In the genomic region with DNA sequence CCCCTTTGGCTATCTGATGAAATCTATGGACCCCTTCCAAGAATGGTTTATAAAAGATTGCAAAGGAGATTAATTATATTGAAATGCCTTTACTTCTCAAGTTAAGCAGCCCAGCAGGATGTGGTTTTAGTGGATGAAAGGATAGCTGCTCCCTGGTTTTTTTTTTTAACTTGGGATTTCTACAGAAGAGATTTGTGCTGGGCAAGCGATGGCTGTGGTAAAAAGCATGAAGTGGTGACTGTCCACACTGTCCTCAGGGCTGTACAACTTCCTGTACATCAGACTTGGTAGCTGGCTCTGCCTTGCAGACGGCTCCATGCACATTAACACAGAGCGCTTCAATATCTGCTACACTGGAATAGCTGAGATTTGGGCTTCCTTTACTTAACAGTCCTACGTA, we compare ENCODE assay signal across 30 cellular contexts.
DNase-seq lines count a peak whose midpoint lies in the region; ATAC-seq, FAIRE-seq and TF ChIP-seq lines count a peak whose summit lies in the region.
"Had no signal": no experiment of that assay in that cellular context is flagged by ENCODE, and none has a peak within 500 bp of the region (broad histone marks: within the 10 kb centered on the region; RNA-seq: fewer than 3 reads in every experiment).

No MANE protein-coding gene starts in this region.

- no peak for FAIRE-seq in astrocyte (lab: Jason Lieb, UNC)
- FAIRE-seq: bronchial epithelial cell, small intestine had no signal

- peaks cover 25% of the 10 kb centered on the region for H3K4me1 Mint-ChIP-seq in astrocyte (ENCODE audit: low read depth, unreplicated experiment)
- H3K4me1 Mint-ChIP-seq: activated naive CD4-positive, alpha-beta T cell treated with anti-CD3 and anti-CD28 coated beads, Interleukin-2, amount 10 ng/mL, durations not matched to agents 7 days and 5 days had no signal

- H4K20me1 ChIP-seq in astrocyte (ENCODE audit: insufficient read depth, low read length) = no peaks in the 10 kb centered on the region
- H4K20me1 ChIP-seq in smooth muscle cell (ENCODE audit: low read depth) = no peaks in the 10 kb centered on the region
- H4K20me1 ChIP-seq: BLaER1 had no signal

- 83% methylated on average over 3 of the region's 4 CpGs for WGBS in mesenchymal stem cell
- WGBS in smooth muscle cell (ENCODE audit: low lambda C conversion rate) = 20% methylated on average over 4 of the region's 4 CpGs

- H3K9me3 ChIP-seq in astrocyte (ENCODE audit: insufficient read depth, low read depth, low read length) = no peaks in the 10 kb centered on the region
- no peaks in the 10 kb centered on the region for H3K9me3 ChIP-seq in mesenchymal stem cell (ENCODE audit: control insufficient read depth, low read length)
- no peaks in the 10 kb centered on the region for H3K9me3 ChIP-seq in smooth muscle cell (replicated peaks; ENCODE audit: low read depth)
- H3K9me3 ChIP-seq: adrenal gland, BLaER1, vagina had no signal

- DNase-seq in Daoy (ENCODE audit: low read depth) (peak; percentile 24), astrocyte (ENCODE audit: low read depth) (peak; percentile 81), mesenchymal stem cell (peak; percentile 5), smooth muscle cell (lab: John Stamatoyannopoulos, UW; ENCODE audit: unreplicated experiment) (no peak), NCI-H345 (lab: John Stamatoyannopoulos, UW) (no peak), NOMO-1 treated with dmso at 0.1 percent for 144 hours (lab: John Stamatoyannopoulos, UW; ENCODE audit: unreplicated experiment) (no peak), activated gamma-delta T cell (lab: John Stamatoyannopoulos, UW) (no peak)
- DNase-seq in stimulated activated naive CD8-positive, alpha-beta T cell treated with anti-CD3 and anti-CD28 coated beads, Interleukin-15, Interleukin-2, amounts not matched to agents 100 U/mL and 50 U/mL, for 24 hours = no peak
- DNase-seq: ACHN; activated CD4-positive, alpha-beta T cell treated with anti-CD3 and anti-CD28 coated beads for 1 hour; activated CD8-positive, alpha-beta T cell treated with anti-CD3 and anti-CD28 coated beads, Interleukin-2, amount 10 ng/mL, durations not matched to agents 7 days and 5 days; activated naive CD4-positive, alpha-beta T cell treated with anti-CD3 and anti-CD28 coated beads, Interleukin-2, amount 10 ng/mL, durations not matched to agents 7 days and 5 days; adrenal gland; COR-L47; DMS53; left colon; NCI-H1092; NCI-H1694 treated with DMSO at 0.1 percent for 48 hours; NCI-H2171; NCI-H524 treated with DMSO at 0.1 percent for 48 hours; SHP77 treated with DMSO at 0.1 percent for 48 hours; stimulated activated naive CD4-positive, alpha-beta T cell had no signal

- H3K14ac ChIP-seq in mesenchymal stem cell (ENCODE audit: low read length in 2 of 2) = no peak overlapping the region

- H3K23ac ChIP-seq in mesenchymal stem cell (ENCODE audit: low read length in 2 of 2) = no peak overlapping the region

- H3K27ac ChIP-seq in astrocyte (ENCODE audit: low read depth, low read length) (no peak overlapping the region), mesenchymal stem cell (ENCODE audit: low read length, poor library complexity, severe bottlenecking) (no peak overlapping the region), smooth muscle cell (ENCODE audit: low read depth) (no peak overlapping the region)
- H3K27ac ChIP-seq: adrenal gland, BLaER1, hepatocyte, parathyroid adenoma, vagina had no signal

- no peak overlapping the region for H2BK120ac ChIP-seq in mesenchymal stem cell (ENCODE audit: low read depth, low read length)

- H3K27me3 ChIP-seq in astrocyte (ENCODE audit: insufficient read depth, low read length) (no peaks in the 10 kb centered on the region), mesenchymal stem cell (ENCODE audit: control insufficient read depth in 1 of 2, insufficient read depth in 1 of 2, low read length in 2 of 2) (no peaks in the 10 kb centered on the region), smooth muscle cell (ENCODE audit: low read depth) (no peaks in the 10 kb centered on the region)
- H3K27me3 ChIP-seq: adrenal gland, BLaER1, hepatocyte, vagina had no signal

- H2AFZ ChIP-seq in astrocyte (ENCODE audit: low read depth, low read length) (no peak overlapping the region), mesenchymal stem cell (ENCODE audit: low read depth, low read length) (no peak overlapping the region), smooth muscle cell (ENCODE audit: low read depth) (no peak overlapping the region)
- H2AFZ ChIP-seq: hepatocyte, parathyroid adenoma had no signal

- H2AK5ac ChIP-seq in mesenchymal stem cell (ENCODE audit: low read length, severe bottlenecking) = no peak overlapping the region

- no peak overlapping the region for H3K18ac ChIP-seq in mesenchymal stem cell (ENCODE audit: low read depth in 1 of 2, low read length in 2 of 2)

- no peak overlapping the region for H3K4me3 Mint-ChIP-seq in astrocyte (ENCODE audit: unreplicated experiment)
- H3K4me3 Mint-ChIP-seq: activated CD8-positive, alpha-beta T cell treated with anti-CD3 and anti-CD28 coated beads, Interleukin-2, amount 10 ng/mL, durations not matched to agents 7 days and 5 days; activated naive CD4-positive, alpha-beta T cell treated with anti-CD3 and anti-CD28 coated beads, Interleukin-2, amount 10 ng/mL, durations not matched to agents 7 days and 5 days; T-helper 2 cell treated with Interferon-gamma antibody and Interleukin-4, amounts not matched to agents 5 μg/mL and 100 μg/mL, for 36 hours had no signal

- H3K4me3 ChIP-seq in astrocyte (ENCODE audit: insufficient read depth, low read depth, low read length) = no peak overlapping the region
- H3K4me3 ChIP-seq in mesenchymal stem cell (ENCODE audit: insufficient read depth in 1 of 2, low read depth in 1 of 2, low read length in 2 of 2) = no peak overlapping the region
- no peak overlapping the region for H3K4me3 ChIP-seq in smooth muscle cell
- H3K4me3 ChIP-seq: adrenal gland, BLaER1, hepatocyte, vagina had no signal

- no peaks in the 10 kb centered on the region for H3K36me3 ChIP-seq in astrocyte (ENCODE audit: insufficient read depth, low read length)
- H3K36me3 ChIP-seq in mesenchymal stem cell (ENCODE audit: control insufficient read depth in 1 of 2, insufficient read depth in 2 of 2, low read depth in 1 of 2, low read length in 2 of 2) = no peaks in the 10 kb centered on the region
- no peaks in the 10 kb centered on the region for H3K36me3 ChIP-seq in smooth muscle cell (ENCODE audit: low read depth)
- H3K36me3 ChIP-seq: adrenal gland, BLaER1, vagina had no signal

- no peak overlapping the region for H2BK15ac ChIP-seq in mesenchymal stem cell (ENCODE audit: low read depth, poor library complexity, severe bottlenecking)

- H3K79me2 ChIP-seq in astrocyte (ENCODE audit: insufficient read depth, low read length) (no peaks in the 10 kb centered on the region), smooth muscle cell (ENCODE audit: low read depth) (no peaks in the 10 kb centered on the region)
- H3K79me2 ChIP-seq: hepatocyte, parathyroid adenoma had no signal

- H3K4me2 ChIP-seq in astrocyte (ENCODE audit: low read length) = peak overlapping the region; percentile 23
- H3K4me2 ChIP-seq in mesenchymal stem cell (ENCODE audit: low read length, poor library complexity, severe bottlenecking) = no peak overlapping the region
- peak overlapping the region; percentile 61 for H3K4me2 ChIP-seq in smooth muscle cell
- H3K4me2 ChIP-seq: BLaER1, hepatocyte had no signal

- H3K36me3 Mint-ChIP-seq in astrocyte (ENCODE audit: low read depth, unreplicated experiment) = no peaks in the 10 kb centered on the region
- H3K36me3 Mint-ChIP-seq: activated naive CD4-positive, alpha-beta T cell treated with anti-CD3 and anti-CD28 coated beads, Interleukin-2, amount 10 ng/mL, durations not matched to agents 7 days and 5 days had no signal

- TF ChIP-seq CTCF in astrocyte (IDR thresholded peaks at IDR 0.05; ENCODE audit: insufficient read depth, low read depth, low read length) (no peak), smooth muscle cell (IDR thresholded peaks at IDR 0.05; ENCODE audit: borderline replicate concordance, insufficient read depth, poor library complexity, severe bottlenecking) (no peak)

- H4K8ac ChIP-seq in mesenchymal stem cell (ENCODE audit: low read length) = no peak overlapping the region

- H3K4ac ChIP-seq in mesenchymal stem cell (ENCODE audit: low read depth in 1 of 2, low read length in 2 of 2) = no peak overlapping the region

- no peaks in the 10 kb centered on the region for H3K9me3 Mint-ChIP-seq in astrocyte (ENCODE audit: unreplicated experiment)
- H3K9me3 Mint-ChIP-seq: T-helper 2 cell treated with Interferon-gamma antibody and Interleukin-4, amounts not matched to agents 5 μg/mL and 100 μg/mL, for 36 hours had no signal

- H3F3A ChIP-seq in smooth muscle cell (ENCODE audit: low read depth) = peaks cover 11% of the 10 kb centered on the region

- no peak for ATAC-seq in stimulated activated naive CD8-positive, alpha-beta T cell treated with anti-CD3 and anti-CD28 coated beads, Interleukin-15, Interleukin-2, amounts not matched to agents 100 U/mL and 50 U/mL, for 24 hours
- ATAC-seq: activated CD8-positive, alpha-beta T cell treated with anti-CD3 and anti-CD28 coated beads, Interleukin-2, amount 10 ng/mL, durations not matched to agents 7 days and 5 days; left colon; Panc1 had no signal

- no peak overlapping the region for H2BK12ac ChIP-seq in mesenchymal stem cell (ENCODE audit: low read length in 2 of 2)

- H4K91ac ChIP-seq in mesenchymal stem cell (ENCODE audit: low read length) = no peak overlapping the region

- no peak overlapping the region for H2BK5ac ChIP-seq in mesenchymal stem cell (ENCODE audit: low read depth, low read length, poor library complexity, severe bottlenecking)

- no peaks in the 10 kb centered on the region for H3K79me1 ChIP-seq in mesenchymal stem cell (replicated peaks; ENCODE audit: low read length, poor library complexity, severe bottlenecking)

- no peak overlapping the region for H3K9ac ChIP-seq in astrocyte (ENCODE audit: low read length)
- H3K9ac ChIP-seq in mesenchymal stem cell (ENCODE audit: low read length) = no peak overlapping the region
- no peak overlapping the region for H3K9ac ChIP-seq in smooth muscle cell (ENCODE audit: low read depth)
- H3K9ac ChIP-seq: BLaER1, parathyroid adenoma had no signal

- H3K27ac Mint-ChIP-seq in astrocyte (ENCODE audit: unreplicated experiment) = no peak overlapping the region
- H3K27ac Mint-ChIP-seq: activated CD8-positive, alpha-beta T cell treated with anti-CD3 and anti-CD28 coated beads, Interleukin-2, amount 10 ng/mL, durations not matched to agents 7 days and 5 days; activated naive CD4-positive, alpha-beta T cell treated with anti-CD3 and anti-CD28 coated beads, Interleukin-2, amount 10 ng/mL, durations not matched to agents 7 days and 5 days; T-helper 2 cell treated with Interferon-gamma antibody and Interleukin-4, amounts not matched to agents 5 μg/mL and 100 μg/mL, for 36 hours had no signal

- peaks cover 18% of the 10 kb centered on the region for H3K4me1 ChIP-seq in astrocyte (ENCODE audit: insufficient read depth, low read length)
- H3K4me1 ChIP-seq in mesenchymal stem cell (ENCODE audit: control insufficient read depth, insufficient read depth, low read depth, low read length) = no peaks in the 10 kb centered on the region
- H3K4me1 ChIP-seq in smooth muscle cell (ENCODE audit: low read depth) = peaks cover 39% of the 10 kb centered on the region
- H3K4me1 ChIP-seq: adrenal gland, BLaER1, parathyroid adenoma, vagina had no signal

- no peaks in the 10 kb centered on the region for H3K27me3 Mint-ChIP-seq in astrocyte (ENCODE audit: low read depth, unreplicated experiment)
- H3K27me3 Mint-ChIP-seq: activated naive CD4-positive, alpha-beta T cell treated with anti-CD3 and anti-CD28 coated beads, Interleukin-2, amount 10 ng/mL, durations not matched to agents 7 days and 5 days had no signal

Comparison
In these comparisons a context has a peak if more than half of its experiments do, and no peak if none do; other contexts are left out.
1. DNase-seq: peak in Daoy (single experiment), astrocyte (single experiment) and mesenchymal stem cell (single experiment); none in smooth muscle cell (single experiment), stimulated activated naive CD8-positive, alpha-beta T cell treated with anti-CD3 and anti-CD28 coated beads, Interleukin-15, Interleukin-2, amounts not matched to agents 100 U/mL and 50 U/mL, for 24 hours (single experiment), NCI-H345 (single experiment), NOMO-1 treated with dmso at 0.1 percent for 144 hours (single experiment) and activated gamma-delta T cell (single experiment).